ENCODE assay signal across 1 cellular context in genomic region chr9:73067074-73067473, GRCh38.
TF ChIP-seq lines count a peak whose summit lies in the region.

No MANE protein-coding gene starts in this region.

TF ChIP-seq in GM23338, 12 proteins besides CTCF, POLR2A, EP300 and RAD21 (continued from another document):
- TF ChIP-seq ZNF462 (CRISPR knock-in tag; IDR thresholded peaks at IDR 0.05) (no peak), JUNB (IDR thresholded peaks at IDR 0.05; ENCODE audit: unreplicated experiment) (no peak), ETS1 (IDR thresholded peaks at IDR 0.05) (no peak)
